In the genomic region with DNA sequence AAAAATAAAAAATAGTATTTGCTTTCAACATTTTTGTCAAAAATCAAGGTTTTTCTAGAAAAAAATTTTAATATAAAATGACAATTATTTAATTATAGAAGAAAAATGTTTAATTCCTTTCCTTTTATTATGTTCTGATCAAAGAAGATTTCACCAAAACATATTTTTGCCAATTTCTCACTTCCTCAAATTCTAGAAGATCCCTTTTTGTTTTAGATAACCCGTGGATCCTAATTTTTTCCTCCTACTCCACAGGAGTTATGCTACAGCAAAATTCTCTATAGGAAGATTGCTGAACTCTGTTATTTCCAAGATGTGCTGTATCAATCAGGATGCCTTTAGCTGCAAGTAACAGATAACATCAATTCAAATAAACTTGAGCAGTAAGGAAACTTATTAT, we compare ENCODE assay signal across 29 cellular contexts.
"Had no signal": no experiment of that assay in that cellular context is flagged by ENCODE, and none has a peak within 500 bp of the region (broad histone marks: within the 10 kb centered on the region; RNA-seq: fewer than 3 reads in every experiment).

No MANE protein-coding gene starts in this region.

- DNase-seq: activated CD4-positive, alpha-beta memory T cell treated with anti-CD3 and anti-CD28 coated beads, Interleukin-2, amount 10 ng/mL, durations not matched to agents 7 days and 5 days; activated CD4-positive, alpha-beta T cell treated with anti-CD3 and anti-CD28 coated beads for 1 hour; activated CD4-positive, alpha-beta T cell treated with anti-CD3 and anti-CD28 coated beads for 48 hours; activated CD4-positive, CD25-positive, alpha-beta regulatory T cell; activated effector memory CD4-positive, alpha-beta T cell treated with anti-CD3 and anti-CD28 coated beads, Interleukin-2, amount 50 U/mL, for 16 hours; activated naive CD4-positive, alpha-beta T cell; activated naive CD4-positive, alpha-beta T cell treated with anti-CD3 and anti-CD28 coated beads, Interleukin-2, amount 50 U/mL, for 16 hours; activated naive CD8-positive, alpha-beta T cell treated with anti-CD3 and anti-CD28 coated beads for 36 hours; activated T-cell treated with anti-CD3 and anti-CD28 coated beads, Interleukin-2, amount 50 U/mL, for 1 hour; activated T-cell treated with anti-CD3 and anti-CD28 coated beads, Interleukin-2, amount 50 U/mL, for 72 hours; amniotic stem cell; aorta; brain microvascular endothelial cell; central memory CD4-positive, alpha-beta T cell; NCI-H1105; NCI-H1417 treated with DMSO at 0.1 percent for 48 hours; NCI-H187 treated with DMSO at 0.1 percent for 48 hours; NCI-H2081 treated with DMSO at 0.1 percent for 48 hours; NCI-H226; NCI-H446 treated with DMSO at 0.1 percent for 48 hours; NCI-H524; NK-92 treated with Interleukin-12 subunit alpha and Interleukin-12 subunit beta, amount 100 ng/mL, for 24 hours; Right ventricle myocardium superior; SW 1271; T-helper 1 cell; T-helper 2 cell; T-helper 9 cell; WERI-Rb-1 had no signal

- H3K27me3 ChIP-seq: brain microvascular endothelial cell had no signal

- H3K36me3 ChIP-seq: brain microvascular endothelial cell had no signal

- H3K27ac ChIP-seq: brain microvascular endothelial cell, WERI-Rb-1 had no signal

- ATAC-seq: activated T-cell treated with anti-CD3 and anti-CD28 coated beads, Interleukin-2, amount 50 U/mL, for 72 hours; activated T-helper 17 cell treated with anti-CD3 and anti-CD28 coated beads, Interleukin-2, amount 50 U/mL, for 72 hours had no signal
